10 cellular contexts compared by ENCODE assay signal in genomic region chr9:138100711-138101349, GRCh38.
DNase-seq lines count a peak whose midpoint lies in the region; ATAC-seq and TF ChIP-seq lines count a peak whose summit lies in the region.
"Had no signal": no experiment of that assay in that cellular context is flagged by ENCODE, and none has a peak within 500 bp of the region (broad histone marks: within the 10 kb centered on the region; RNA-seq: fewer than 3 reads in every experiment).

No MANE protein-coding gene starts in this region.

- H3K4me3 Mint-ChIP-seq in activated CD4-positive, alpha-beta memory T cell treated with anti-CD3 and anti-CD28 coated beads for 36 hours, result no peak overlapping the region

- H3K9me3 Mint-ChIP-seq in activated CD4-positive, alpha-beta memory T cell treated with anti-CD3 and anti-CD28 coated beads for 36 hours, result no peaks in the 10 kb centered on the region

- DNase-seq in DMS53 (lab: John Stamatoyannopoulos, UW) (peak; percentile 44), DMS53 treated with DMSO at 0.1 percent for 48 hours (lab: John Stamatoyannopoulos, UW; ENCODE audit: unreplicated experiment) (no peak), GM20000 (ENCODE audit: low spot score) (peak; percentile 17), left lobe of liver (ENCODE audit: low spot score) (peak; percentile 40), hypothalamus (lab: John Stamatoyannopoulos, UW) (no peak), NCI-H2081 treated with DMSO at 0.1 percent for 48 hours (lab: John Stamatoyannopoulos, UW) (no peak)
- DNase-seq in activated CD4-positive, alpha-beta memory T cell treated with anti-CD3 and anti-CD28 coated beads for 36 hours, result peak; percentile 17
- DNase-seq: NCI-H187 had no signal

- H3K4me1 Mint-ChIP-seq in activated CD4-positive, alpha-beta memory T cell treated with anti-CD3 and anti-CD28 coated beads for 36 hours (ENCODE audit: low read depth), result no peaks in the 10 kb centered on the region

- intact Hi-C loops in activated CD4-positive, alpha-beta memory T cell treated with anti-CD3 and anti-CD28 coated beads for 36 hours (cut with micrococcal nuclease), result no loop called here

- POLR2A ChIA-PET in activated CD4-positive, alpha-beta memory T cell treated with anti-CD3 and anti-CD28 coated beads for 36 hours (lab: Charles Lee), result no interaction called here

- peak; percentile 41 for TF ChIP-seq CTCF in GM20000 (IDR thresholded peaks at IDR 0.05; ENCODE audit: extremely low read depth, missing control alignments)

- CTCF ChIA-PET in activated CD4-positive, alpha-beta memory T cell treated with anti-CD3 and anti-CD28 coated beads for 36 hours (lab: Charles Lee), result no interaction called here

- no peaks in the 10 kb centered on the region for H3K36me3 Mint-ChIP-seq in activated CD4-positive, alpha-beta memory T cell treated with anti-CD3 and anti-CD28 coated beads for 36 hours

- H3K27me3 Mint-ChIP-seq in activated CD4-positive, alpha-beta memory T cell treated with anti-CD3 and anti-CD28 coated beads for 36 hours, result no peaks in the 10 kb centered on the region

- no peak overlapping the region for H3K27ac Mint-ChIP-seq in activated CD4-positive, alpha-beta memory T cell treated with anti-CD3 and anti-CD28 coated beads for 36 hours

- ATAC-seq in left lobe of liver (no peak), HG02610 (IDR thresholded peaks at IDR 0.05; ENCODE audit: unreplicated experiment) (no peak)
- ATAC-seq: right cardiac atrium had no signal

Comparison
In these comparisons a context has a peak if more than half of its experiments do, and no peak if none do; other contexts are left out.
1. DNase-seq: peak in DMS53 (single experiment), GM20000 (single experiment), activated CD4-positive, alpha-beta memory T cell treated with anti-CD3 and anti-CD28 coated beads for 36 hours (single experiment) and left lobe of liver (single experiment); none in DMS53 treated with DMSO at 0.1 percent for 48 hours (single experiment), hypothalamus (0 of 51) and NCI-H2081 treated with DMSO at 0.1 percent for 48 hours (single experiment).